In genomic region chr2:233491326-233491725, GRCh38 we compare ENCODE assay signal across 23 cellular contexts.
A peak's percentile ranks its signal among the peaks of the same experiment; 100 is the strongest.
DNase-seq lines count a peak whose midpoint lies in the region; ATAC-seq, FAIRE-seq and TF ChIP-seq lines count a peak whose summit lies in the region.
"Had no signal": no experiment of that assay in that cellular context is flagged by ENCODE, and none has a peak within 500 bp of the region (broad histone marks: within the 10 kb centered on the region; RNA-seq: fewer than 3 reads in every experiment).

No MANE protein-coding gene starts in this region.

- H3K27ac ChIP-seq in epithelial cell of prostate (peak overlapping the region; percentile 92), mesenchymal stem cell (ENCODE audit: low read length, poor library complexity, severe bottlenecking) (no peak overlapping the region)
- H3K27ac ChIP-seq: BLaER1 had no signal

- H2BK5ac ChIP-seq in mesenchymal stem cell (ENCODE audit: low read depth, low read length, poor library complexity, severe bottlenecking), result no peak overlapping the region

- no peak overlapping the region for H4K8ac ChIP-seq in mesenchymal stem cell (ENCODE audit: low read length)

- H2BK15ac ChIP-seq in mesenchymal stem cell (ENCODE audit: low read depth, poor library complexity, severe bottlenecking), result no peak overlapping the region

- H3K18ac ChIP-seq in mesenchymal stem cell (ENCODE audit: low read depth in 1 of 2, low read length in 2 of 2), result no peak overlapping the region

- H3K9me3 Mint-ChIP-seq in activated T-cell treated with anti-CD3 and anti-CD28 coated beads, Interleukin-2, amount 50 U/mL, for 72 hours, result no peaks in the 10 kb centered on the region
- no peaks in the 10 kb centered on the region for H3K9me3 Mint-ChIP-seq in stimulated activated naive B cell treated with anti-CD40 and anti-IgM and Interleukin-4, amounts not matched to agents 10 μg/mL and 1 μg/mL and 100 μg/mL, for 72 hours
- H3K9me3 Mint-ChIP-seq: CD4-positive, CD25-positive, alpha-beta regulatory T cell had no signal

- no peak overlapping the region for H2BK12ac ChIP-seq in mesenchymal stem cell (ENCODE audit: low read length in 2 of 2)

- H3K4me3 ChIP-seq in mesenchymal stem cell (ENCODE audit: insufficient read depth in 1 of 2, low read depth in 1 of 2, low read length in 2 of 2), result no peak overlapping the region
- H3K4me3 ChIP-seq: BLaER1 had no signal

- H3K4me3 Mint-ChIP-seq in activated T-cell treated with anti-CD3 and anti-CD28 coated beads, Interleukin-2, amount 50 U/mL, for 72 hours, result no peak overlapping the region
- no peak overlapping the region for H3K4me3 Mint-ChIP-seq in stimulated activated naive B cell treated with anti-CD40 and anti-IgM and Interleukin-4, amounts not matched to agents 10 μg/mL and 1 μg/mL and 100 μg/mL, for 72 hours
- H3K4me3 Mint-ChIP-seq: CD4-positive, CD25-positive, alpha-beta regulatory T cell had no signal

- no peak overlapping the region for H3K4me2 ChIP-seq in mesenchymal stem cell (ENCODE audit: low read length, poor library complexity, severe bottlenecking)
- H3K4me2 ChIP-seq: BLaER1 had no signal

- no peaks in the 10 kb centered on the region for H3K27me3 ChIP-seq in mesenchymal stem cell (ENCODE audit: control insufficient read depth in 1 of 2, insufficient read depth in 1 of 2, low read length in 2 of 2)
- H3K27me3 ChIP-seq: BLaER1 had no signal

- H3K36me3 Mint-ChIP-seq in activated T-cell treated with anti-CD3 and anti-CD28 coated beads, Interleukin-2, amount 50 U/mL, for 72 hours (ENCODE audit: insufficient read depth in 2 of 2), result peaks cover 0 to 1% of the 10 kb centered on the region in 2 donors
- peaks cover 20 to 42% of the 10 kb centered on the region in 2 donors for H3K36me3 Mint-ChIP-seq in stimulated activated naive B cell treated with anti-CD40 and anti-IgM and Interleukin-4, amounts not matched to agents 10 μg/mL and 1 μg/mL and 100 μg/mL, for 72 hours

- no peak overlapping the region for H3K23ac ChIP-seq in mesenchymal stem cell (ENCODE audit: low read length in 2 of 2)

- ATAC-seq in activated T-cell treated with anti-CD3 and anti-CD28 coated beads, Interleukin-2, amount 50 U/mL, for 72 hours (replicated peaks in 1 of 2), result no peak
- ATAC-seq in stimulated activated naive B cell treated with anti-CD40 and anti-IgM and Interleukin-4, amounts not matched to agents 10 μg/mL and 1 μg/mL and 100 μg/mL, for 72 hours (replicated peaks), result no peak
- ATAC-seq: PC-3 had no signal

- H3K27ac Mint-ChIP-seq in activated T-cell treated with anti-CD3 and anti-CD28 coated beads, Interleukin-2, amount 50 U/mL, for 72 hours, result peak overlapping the region; percentile 6
- no peak overlapping the region for H3K27ac Mint-ChIP-seq in stimulated activated naive B cell treated with anti-CD40 and anti-IgM and Interleukin-4, amounts not matched to agents 10 μg/mL and 1 μg/mL and 100 μg/mL, for 72 hours
- H3K27ac Mint-ChIP-seq: CD4-positive, CD25-positive, alpha-beta regulatory T cell had no signal

- no peak for FAIRE-seq in H54 (lab: Jason Lieb, UNC)
- FAIRE-seq: GM12892, GM19239 had no signal

- no peak overlapping the region for H3K14ac ChIP-seq in mesenchymal stem cell (ENCODE audit: low read length in 2 of 2)

- peaks cover 1% of the 10 kb centered on the region for H3K79me1 ChIP-seq in mesenchymal stem cell (replicated peaks; ENCODE audit: low read length, poor library complexity, severe bottlenecking)

- H3K27me3 Mint-ChIP-seq in activated T-cell treated with anti-CD3 and anti-CD28 coated beads, Interleukin-2, amount 50 U/mL, for 72 hours (ENCODE audit: low read depth), result no peaks in the 10 kb centered on the region
- no peaks in the 10 kb centered on the region for H3K27me3 Mint-ChIP-seq in stimulated activated naive B cell treated with anti-CD40 and anti-IgM and Interleukin-4, amounts not matched to agents 10 μg/mL and 1 μg/mL and 100 μg/mL, for 72 hours
- H3K27me3 Mint-ChIP-seq: CD4-positive, CD25-positive, alpha-beta regulatory T cell had no signal

- no peak for DNase-seq in activated T-cell treated with anti-CD3 and anti-CD28 coated beads, Interleukin-2, amount 50 U/mL, for 72 hours
- DNase-seq in activated T-cell treated with anti-CD3 and anti-CD28 coated beads, Interleukin-2, amount 50 U/mL, for 1 hour, result no peak
- DNase-seq in epithelial cell of prostate (ENCODE audit: low read depth, low spot score) (no peak), mesenchymal stem cell (no peak), H54 (ENCODE audit: insufficient read length, low spot score) (no peak), AG08396 (ENCODE audit: low spot score) (no peak)
- no peak for DNase-seq in stimulated activated naive B cell treated with anti-CD40 and anti-IgM and Interleukin-4, amounts not matched to agents 10 μg/mL and 1 μg/mL and 100 μg/mL, for 72 hours
- DNase-seq: 8988T; CD4-positive, CD25-positive, alpha-beta regulatory T cell; DMS153; DND-41; NCI-H1092; NCI-H1436; NCI-H187; NCI-H446; NCI-H524 treated with DMSO at 0.1 percent for 48 hours; NCI-H774; NK-92 treated with Interleukin-12 subunit alpha and Interleukin-12 subunit beta, amount 100 ng/mL, for 24 hours; PC-3; SHP77 had no signal

- WGBS in mesenchymal stem cell, result 60% methylated on average over 1 of the region's 3 CpGs

- H3K9me3 ChIP-seq in mesenchymal stem cell (ENCODE audit: control insufficient read depth, low read length), result no peaks in the 10 kb centered on the region
- H3K9me3 ChIP-seq: BLaER1 had no signal

- no peak overlapping the region for H2AFZ ChIP-seq in mesenchymal stem cell (ENCODE audit: low read depth, low read length)

- peaks cover 13% of the 10 kb centered on the region for H3K4me1 ChIP-seq in mesenchymal stem cell (ENCODE audit: control insufficient read depth, insufficient read depth, low read depth, low read length)
- H3K4me1 ChIP-seq: BLaER1 had no signal

- H2BK120ac ChIP-seq in mesenchymal stem cell (ENCODE audit: low read depth, low read length), result no peak overlapping the region

- peak overlapping the region; percentile 33 for H2AK5ac ChIP-seq in mesenchymal stem cell (ENCODE audit: low read length, severe bottlenecking)

- TF ChIP-seq POLR2A in H54 (IDR thresholded peaks at IDR 0.05; ENCODE audit: low read depth, low read length), result no peak

- no peak overlapping the region for H4K91ac ChIP-seq in mesenchymal stem cell (ENCODE audit: low read length)

- peaks cover 20 to 77% of the 10 kb centered on the region in 2 experiments for H3K36me3 ChIP-seq in mesenchymal stem cell (ENCODE audit: control insufficient read depth in 1 of 2, insufficient read depth in 2 of 2, low read depth in 1 of 2, low read length in 2 of 2)

- no peak overlapping the region for H3K9ac ChIP-seq in mesenchymal stem cell (ENCODE audit: low read length)
- H3K9ac ChIP-seq: BLaER1 had no signal

- H3K4ac ChIP-seq in mesenchymal stem cell (ENCODE audit: low read depth in 1 of 2, low read length in 2 of 2), result no peak overlapping the region

- H3K4me1 Mint-ChIP-seq in activated T-cell treated with anti-CD3 and anti-CD28 coated beads, Interleukin-2, amount 50 U/mL, for 72 hours (ENCODE audit: low read depth), result peaks cover under 1% of the 10 kb centered on the region
- H3K4me1 Mint-ChIP-seq in stimulated activated naive B cell treated with anti-CD40 and anti-IgM and Interleukin-4, amounts not matched to agents 10 μg/mL and 1 μg/mL and 100 μg/mL, for 72 hours, result no peaks in the 10 kb centered on the region
- H3K4me1 Mint-ChIP-seq: CD4-positive, CD25-positive, alpha-beta regulatory T cell had no signal
